ENCODE assay signal across 9 cellular contexts in genomic region chr19:11538232-11539036, GRCh38. TPM values are rescaled to one million over a fixed set of nuclear protein-coding genes. Genes with fewer than 3 reads are reported as not detected.
DNase-seq lines count a peak whose midpoint lies in the region; TF ChIP-seq lines count a peak whose summit lies in the region.
"Had no signal": no experiment of that assay in that cellular context is flagged by ENCODE, and none has a peak within 500 bp of the region (broad histone marks: within the 10 kb centered on the region; RNA-seq: fewer than 3 reads in every experiment).

TSS of gene CNN1 (plus strand) at chr19:11538851. CDS start at chr19:11538928, 77 bp downstream.

- DNase-seq in GM13976 (ENCODE audit: low spot score), result peak; percentile 38
- peak; percentile 97 for DNase-seq in astrocyte of the hippocampus (ENCODE audit: low read depth, low spot score)
- no peak for DNase-seq in SHP77 treated with DMSO at 0.1 percent for 48 hours (lab: John Stamatoyannopoulos, UW)
- no peak for DNase-seq in activated naive CD4-positive, alpha-beta T cell treated with Interleukin-2 at 50 U/mL for 16 hours
- no peak for DNase-seq in NCI-H524 treated with DMSO at 0.1 percent for 48 hours (lab: John Stamatoyannopoulos, UW)
- no peak for DNase-seq in DMS114 treated with DMSO at 0.1 percent for 48 hours (lab: John Stamatoyannopoulos, UW; ENCODE audit: unreplicated experiment)
- DNase-seq: activated CD4-positive, alpha-beta T cell treated with anti-CD3 and anti-CD28 coated beads, Interleukin-2, amount 10 ng/mL, durations not matched to agents 7 days and 5 days had no signal

- no peaks in the 10 kb centered on the region for H3K9me3 ChIP-seq in iPS-15b (ENCODE audit: control insufficient read depth, insufficient read depth, low read length)
- no peaks in the 10 kb centered on the region for H3K9me3 ChIP-seq in skeletal muscle satellite cell (replicated peaks; ENCODE audit: low read length)

- H3K4me3 ChIP-seq in iPS-15b (ENCODE audit: low read depth, low read length) (peak within 1 kb of the TSS; percentile 68), skeletal muscle satellite cell (ENCODE audit: low read length) (no peak within 1 kb of the TSS)

- no peaks in the 10 kb centered on the region for H3K27me3 ChIP-seq in iPS-15b (ENCODE audit: control insufficient read depth, insufficient read depth, low read length)
- peaks cover 22% of the 10 kb centered on the region for H3K27me3 ChIP-seq in skeletal muscle satellite cell (ENCODE audit: control insufficient read depth, insufficient read depth, low read length)

- in situ Hi-C loops in GM13976 (cut with MboI; ENCODE audit: low sequenced_read_pairs, unreplicated experiment), result no loop called here

- H3K4me1 ChIP-seq in iPS-15b (ENCODE audit: control insufficient read depth, insufficient read depth, low read length) (peaks cover 6% of the 10 kb centered on the region), skeletal muscle satellite cell (ENCODE audit: control insufficient read depth, insufficient read depth, low read length) (peaks cover 6% of the 10 kb centered on the region)

- H3K36me3 ChIP-seq in iPS-15b (ENCODE audit: control insufficient read depth, insufficient read depth, low read length) (no peaks in the 10 kb centered on the region), skeletal muscle satellite cell (ENCODE audit: insufficient read depth, low read length) (no peaks in the 10 kb centered on the region)

- H3K9ac ChIP-seq in iPS-15b (ENCODE audit: low read depth, low read length) (peak within 1 kb of the TSS; percentile 73), skeletal muscle satellite cell (ENCODE audit: low read depth, low read length) (no peak within 1 kb of the TSS)

- peak within 1 kb of the TSS; percentile 12 for H3K4me2 ChIP-seq in skeletal muscle satellite cell (ENCODE audit: low read length)

- no peak for TF ChIP-seq CTCF in GM13976 (IDR thresholded peaks at IDR 0.05; ENCODE audit: borderline replicate concordance, control extremely low read depth, extremely low read depth, insufficient read depth, missing control alignments)

RNA-seq across cellular contexts. Expression of gene CNN1, which starts in this region (rescaled TPM):
- 0.44 and 0.76 TPM in 2 replicates for total RNA-seq in skeletal muscle satellite cell (2012; rRNA removed)
- total RNA-seq: activated CD4-positive, alpha-beta T cell treated with anti-CD3 and anti-CD28 coated beads, Interleukin-2, amount 10 ng/mL, durations not matched to agents 7 days and 5 days had no signal

Comparison
In these comparisons a context has a peak if more than half of its experiments do, and no peak if none do; other contexts are left out.
1. DNase-seq: peak in GM13976 (single experiment) and astrocyte of the hippocampus (single experiment); none in SHP77 treated with DMSO at 0.1 percent for 48 hours (single experiment), activated naive CD4-positive, alpha-beta T cell treated with Interleukin-2 at 50 U/mL for 16 hours (single experiment), NCI-H524 treated with DMSO at 0.1 percent for 48 hours (single experiment) and DMS114 treated with DMSO at 0.1 percent for 48 hours (single experiment).